ENCODE assay signal across 8 cellular contexts in genomic region chr10:77036993-77037734, GRCh38.
A peak's percentile ranks its signal among the peaks of the same experiment; 100 is the strongest.
DNase-seq lines count a peak whose midpoint lies in the region; ATAC-seq and TF ChIP-seq lines count a peak whose summit lies in the region.

No MANE protein-coding gene starts in this region.

- TF ChIP-seq CTCF in left ventricle myocardium inferior (IDR thresholded peaks at IDR 0.05; ENCODE audit: borderline replicate concordance): peak; percentile 51
- peak in 2 of 3 experiments; percentile 15 to 46 for TF ChIP-seq CTCF in esophagus muscularis mucosa (IDR thresholded peaks at IDR 0.05)
- TF ChIP-seq CTCF in type B pancreatic cell (conservative IDR thresholded peaks at IDR 0.05): peak; percentile 81

- H3K27ac Mint-ChIP-seq in type B pancreatic cell: no peak overlapping the region

- H3K36me3 Mint-ChIP-seq in type B pancreatic cell: no peaks in the 10 kb centered on the region

- H3K27me3 ChIP-seq in left ventricle myocardium inferior (ENCODE audit: low read depth) (peaks cover 49% of the 10 kb centered on the region), right cardiac atrium (ENCODE audit: control insufficient read depth, insufficient read depth) (no peaks in the 10 kb centered on the region), esophagus muscularis mucosa (no peaks in the 10 kb centered on the region)

- no peak for TF ChIP-seq EP300 in esophagus muscularis mucosa (IDR thresholded peaks at IDR 0.05)

- H3K36me3 ChIP-seq in left ventricle myocardium inferior: no peaks in the 10 kb centered on the region
- H3K36me3 ChIP-seq in esophagus muscularis mucosa: peaks cover 0 to 12% (median 5%) of the 10 kb centered on the region in 4 donors

- H3K9me3 ChIP-seq in left ventricle myocardium inferior (replicated peaks) (no peaks in the 10 kb centered on the region), right cardiac atrium (ENCODE audit: control insufficient read depth, low read length) (no peaks in the 10 kb centered on the region), esophagus muscularis mucosa (no peaks in the 10 kb centered on the region)

- H3K27ac ChIP-seq in left ventricle myocardium inferior (replicated peaks) (no peak overlapping the region), right cardiac atrium (ENCODE audit: low read length) (no peak overlapping the region), esophagus muscularis mucosa (replicated peaks in 1 of 4) (no peak overlapping the region)

- peaks cover 27% of the 10 kb centered on the region for H3K27me3 Mint-ChIP-seq in type B pancreatic cell

- H3K4me1 ChIP-seq in left ventricle myocardium inferior (no peaks in the 10 kb centered on the region), right cardiac atrium (ENCODE audit: control insufficient read depth, insufficient read depth, low read length) (no peaks in the 10 kb centered on the region), esophagus muscularis mucosa (peaks cover 0 to 17% (median 14%) of the 10 kb centered on the region in 4 donors)

- no peaks in the 10 kb centered on the region for H3K9me3 Mint-ChIP-seq in type B pancreatic cell

- 79% methylated on average over 6 of the region's 6 CpGs for whole genome bisulfite sequencing in right cardiac atrium
- 84% methylated on average over 6 of the region's 6 CpGs for WGBS in esophagus muscularis mucosa

- H3K4me1 Mint-ChIP-seq in type B pancreatic cell (ENCODE audit: unreplicated experiment): peaks cover 3% of the 10 kb centered on the region

- intact Hi-C loops in left ventricle myocardium inferior (cut with micrococcal nuclease) (no loop called here), right cardiac atrium (cut with DNase I) (no loop called here), esophagus muscularis mucosa (cut with DNase I) (no loop called here)

- ATAC-seq in right cardiac atrium: no peak

- DNase-seq in left ventricle myocardium inferior (no peak), right cardiac atrium (no peak), NCI-H526 treated with DMSO at 0.1 percent for 48 hours (lab: John Stamatoyannopoulos, UW) (peak; percentile 19), esophagus muscularis mucosa (ENCODE audit: extremely low spot score) (no peak), type B pancreatic cell (ENCODE audit: extremely low spot score, unreplicated experiment) (no peak), epidermal melanocyte (ENCODE audit: insufficient read length, low spot score) (no peak), 8988T (no peak)
- DNase-seq in stimulated activated CD4-positive, alpha-beta T cell treated with anti-CD3 and anti-CD28 coated beads, Interleukin-4, amount 100 ng/mL, for 24 hours: no peak

- no peak for TF ChIP-seq POLR2A in esophagus muscularis mucosa (IDR thresholded peaks at IDR 0.05; ENCODE audit: low read depth)

- no peak overlapping the region for H3K4me3 ChIP-seq in left ventricle myocardium inferior
- H3K4me3 ChIP-seq in right cardiac atrium (ENCODE audit: low read length): no peak overlapping the region
- H3K4me3 ChIP-seq in esophagus muscularis mucosa: no peak overlapping the region

- no peak overlapping the region for H3K4me3 Mint-ChIP-seq in type B pancreatic cell

Comparison
In these comparisons a context has a peak if more than half of its experiments do, and no peak if none do; other contexts are left out.
1. CTCF ChIP-seq: peak in every context shown above with its lines; median percentile 81 in type B pancreatic cell; 51 in left ventricle myocardium inferior; 30 in esophagus muscularis mucosa.